Comparison of ENCODE assay signal across 30 cellular contexts in genomic region chr3:141942006-141942405, GRCh38.
"Had no signal": no experiment of that assay in that cellular context is flagged by ENCODE, and none has a peak within 500 bp of the region (broad histone marks: within the 10 kb centered on the region; RNA-seq: fewer than 3 reads in every experiment).

No MANE protein-coding gene starts in this region.

- H3K36me3 ChIP-seq: gastrocnemius medialis, lower lobe of right lung, prostate gland had no signal

- H3K27ac Mint-ChIP-seq: activated CD4-positive, alpha-beta T cell treated with anti-CD3 and anti-CD28 coated beads, Interleukin-2, amount 10 ng/mL, durations not matched to agents 7 days and 5 days; activated CD8-positive, alpha-beta T cell treated with anti-CD3 and anti-CD28 coated beads for 36 hours; activated naive CD4-positive, alpha-beta T cell treated with anti-CD3 and anti-CD28 coated beads, Interleukin-2, amount 50 U/mL, for 24 hours; activated naive CD8-positive, alpha-beta T cell treated with anti-CD3 and anti-CD28 coated beads, Interleukin-2, amount 50 U/mL, for 24 hours; activated T-helper 17 cell treated with anti-CD3 and anti-CD28 coated beads, Interleukin-2, amount 50 U/mL, for 72 hours; nephron; stimulated activated memory B cell treated with anti-CD40 and anti-IgM and Interleukin-4, amounts not matched to agents 10 μg/mL and 1 μg/mL and 100 μg/mL, for 72 hours; WTC11 had no signal

- H3K9me3 Mint-ChIP-seq: activated CD4-positive, alpha-beta T cell treated with anti-CD3 and anti-CD28 coated beads, Interleukin-2, amount 10 ng/mL, durations not matched to agents 7 days and 5 days; activated CD8-positive, alpha-beta T cell treated with anti-CD3 and anti-CD28 coated beads for 36 hours; activated naive CD4-positive, alpha-beta T cell treated with anti-CD3 and anti-CD28 coated beads, Interleukin-2, amount 50 U/mL, for 24 hours; activated naive CD8-positive, alpha-beta T cell treated with anti-CD3 and anti-CD28 coated beads, Interleukin-2, amount 50 U/mL, for 24 hours; activated T-cell treated with anti-CD3 and anti-CD28 coated beads, Interleukin-2, amount 50 U/mL, for 4 hours; activated T-helper 17 cell treated with anti-CD3 and anti-CD28 coated beads, Interleukin-2, amount 50 U/mL, for 72 hours; immature natural killer cell; nephron; stimulated activated memory B cell treated with anti-CD40 and anti-IgM and Interleukin-4, amounts not matched to agents 10 μg/mL and 1 μg/mL and 100 μg/mL, for 72 hours; WTC11 had no signal

- H3K27me3 Mint-ChIP-seq: activated CD4-positive, alpha-beta T cell treated with anti-CD3 and anti-CD28 coated beads, Interleukin-2, amount 10 ng/mL, durations not matched to agents 7 days and 5 days; activated CD8-positive, alpha-beta T cell treated with anti-CD3 and anti-CD28 coated beads for 36 hours; activated naive CD4-positive, alpha-beta T cell treated with anti-CD3 and anti-CD28 coated beads, Interleukin-2, amount 50 U/mL, for 24 hours; activated naive CD8-positive, alpha-beta T cell treated with anti-CD3 and anti-CD28 coated beads, Interleukin-2, amount 50 U/mL, for 24 hours; activated T-helper 17 cell treated with anti-CD3 and anti-CD28 coated beads, Interleukin-2, amount 50 U/mL, for 72 hours; stimulated activated memory B cell treated with anti-CD40 and anti-IgM and Interleukin-4, amounts not matched to agents 10 μg/mL and 1 μg/mL and 100 μg/mL, for 72 hours had no signal

- H3K9me3 ChIP-seq: gastrocnemius medialis, lower lobe of right lung, neutrophil, prostate gland, stomach, tibial artery had no signal

- H3K36me3 Mint-ChIP-seq: activated naive CD4-positive, alpha-beta T cell treated with anti-CD3 and anti-CD28 coated beads, Interleukin-2, amount 50 U/mL, for 24 hours; immature natural killer cell; stimulated activated memory B cell treated with anti-CD40 and anti-IgM and Interleukin-4, amounts not matched to agents 10 μg/mL and 1 μg/mL and 100 μg/mL, for 72 hours; WTC11 had no signal

- H3K4me3 ChIP-seq: gastrocnemius medialis, lower lobe of right lung, prostate gland, smooth muscle cell, stomach, tibial artery had no signal

- H3K4me3 Mint-ChIP-seq: activated CD4-positive, alpha-beta T cell treated with anti-CD3 and anti-CD28 coated beads, Interleukin-2, amount 10 ng/mL, durations not matched to agents 7 days and 5 days; activated CD8-positive, alpha-beta T cell treated with anti-CD3 and anti-CD28 coated beads for 36 hours; activated naive CD4-positive, alpha-beta T cell treated with anti-CD3 and anti-CD28 coated beads, Interleukin-2, amount 50 U/mL, for 24 hours; activated naive CD8-positive, alpha-beta T cell treated with anti-CD3 and anti-CD28 coated beads, Interleukin-2, amount 50 U/mL, for 24 hours; activated T-cell treated with anti-CD3 and anti-CD28 coated beads, Interleukin-2, amount 50 U/mL, for 4 hours; activated T-helper 17 cell treated with anti-CD3 and anti-CD28 coated beads, Interleukin-2, amount 50 U/mL, for 72 hours; nephron; stimulated activated memory B cell treated with anti-CD40 and anti-IgM and Interleukin-4, amounts not matched to agents 10 μg/mL and 1 μg/mL and 100 μg/mL, for 72 hours; WTC11 had no signal

- H3K4me1 Mint-ChIP-seq: activated naive CD4-positive, alpha-beta T cell treated with anti-CD3 and anti-CD28 coated beads, Interleukin-2, amount 50 U/mL, for 24 hours; activated T-helper 17 cell treated with anti-CD3 and anti-CD28 coated beads, Interleukin-2, amount 50 U/mL, for 72 hours; nephron had no signal

- ATAC-seq: activated CD8-positive, alpha-beta T cell treated with anti-CD3 and anti-CD28 coated beads for 36 hours; activated naive CD8-positive, alpha-beta T cell treated with anti-CD3 and anti-CD28 coated beads, Interleukin-2, amount 50 U/mL, for 24 hours; activated T-cell treated with anti-CD3 and anti-CD28 coated beads, Interleukin-2, amount 50 U/mL, for 4 hours; activated T-helper 17 cell treated with anti-CD3 and anti-CD28 coated beads, Interleukin-2, amount 50 U/mL, for 72 hours; gastrocnemius medialis; left lobe of liver; lower lobe of right lung; sciatic nerve; stimulated activated memory B cell treated with anti-CD40 and anti-IgM and Interleukin-4, amounts not matched to agents 10 μg/mL and 1 μg/mL and 100 μg/mL, for 72 hours; WTC11 had no signal

- H3K27ac ChIP-seq: gastrocnemius medialis, lower lobe of right lung, neutrophil, prostate gland, stomach, tibial artery had no signal

- H3K4me2 ChIP-seq: smooth muscle cell had no signal

- DNase-seq: activated CD4-positive, alpha-beta T cell treated with anti-CD3 and anti-CD28 coated beads for 1 hour; activated CD4-positive, alpha-beta T cell treated with anti-CD3 and anti-CD28 coated beads, Interleukin-2, amount 10 ng/mL, durations not matched to agents 7 days and 5 days; activated CD8-positive, alpha-beta T cell treated with anti-CD3 and anti-CD28 coated beads for 36 hours; activated gamma-delta T cell treated with Interleukin-2 at 50 U/mL for 16 hours; activated naive CD8-positive, alpha-beta T cell treated with anti-CD3 and anti-CD28 coated beads, Interleukin-2, amount 50 U/mL, for 24 hours; activated T-cell treated with anti-CD3 and anti-CD28 coated beads, Interleukin-2, amount 50 U/mL, for 4 hours; amygdala; effector memory CD4-positive, alpha-beta T cell; gastrocnemius medialis; hippocampal formation; immature natural killer cell; lower lobe of right lung; mesenchymal stem cell; retina; stimulated activated CD4-positive, alpha-beta T cell treated with anti-CD3 and anti-CD28 coated beads, Interleukin-1b, Interleukin-23, amount 100 ng/mL, for 48 hours; stimulated activated CD4-positive, alpha-beta T cell treated with anti-CD3 and anti-CD28 coated beads, Interleukin-4, amount 100 ng/mL, for 4 hours; stimulated activated CD8-positive, alpha-beta memory T cell treated with anti-CD3 and anti-CD28 coated beads, Interleukin-4, amount 100 ng/mL, for 48 hours; stomach; T-helper 2 cell had no signal

- H3K4me1 ChIP-seq: gastrocnemius medialis, lower lobe of right lung had no signal

- H3K27me3 ChIP-seq: gastrocnemius medialis, neutrophil, stomach, tibial artery had no signal
